Comparison of ENCODE assay signal across 8 cellular contexts in the genomic region with DNA sequence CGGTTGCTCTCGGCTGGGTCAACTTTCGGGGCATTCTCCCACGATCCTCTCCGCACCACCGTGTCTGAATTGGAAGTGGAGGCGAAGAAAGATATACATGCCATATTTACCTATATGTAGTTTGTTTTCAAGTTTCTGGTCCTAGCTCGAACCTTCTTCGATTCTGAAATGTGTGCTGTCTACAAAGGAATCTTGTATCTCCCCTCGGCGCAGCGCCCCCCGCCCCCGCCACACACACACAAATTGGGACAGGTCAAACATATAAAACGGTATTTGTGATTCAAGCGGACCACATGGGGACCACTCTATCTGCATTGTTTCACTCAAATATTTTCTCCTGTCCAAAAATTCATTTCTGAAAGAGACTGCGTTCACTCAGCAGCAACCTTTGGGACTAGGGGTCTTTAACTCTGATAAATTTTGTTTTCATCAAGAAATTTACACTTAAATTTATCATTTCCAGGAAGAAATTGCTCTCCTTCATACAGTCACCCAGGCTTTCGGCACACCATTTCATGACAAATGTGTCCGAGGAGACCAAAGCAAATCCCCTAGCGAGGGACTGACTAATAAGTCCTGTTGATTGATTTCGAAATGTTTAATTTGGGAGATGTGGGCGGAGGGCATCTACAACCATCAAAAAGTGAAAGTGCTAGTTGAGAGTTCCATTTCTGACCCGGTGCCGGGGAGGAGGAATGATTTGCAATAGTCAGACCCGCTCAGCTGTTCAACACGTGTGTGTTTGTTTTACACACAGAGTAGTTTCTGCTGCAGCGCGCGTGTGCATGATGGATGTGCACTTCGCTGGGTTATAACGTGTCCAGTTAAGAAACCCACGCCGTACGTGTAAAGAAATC.
A peak's percentile ranks its signal among the peaks of the same experiment; 100 is the strongest.
DNase-seq lines count a peak whose midpoint lies in the region; ATAC-seq and TF ChIP-seq lines count a peak whose summit lies in the region.

No MANE protein-coding gene starts in this region.

- ATAC-seq in HG03135 (IDR thresholded peaks at IDR 0.05; ENCODE audit: unreplicated experiment) (no peak), HG03139 (IDR thresholded peaks at IDR 0.05; ENCODE audit: unreplicated experiment) (no peak)

- peaks cover 24% of the 10 kb centered on the region for H3K27me3 ChIP-seq in KMS-11 (ENCODE audit: insufficient read depth, low read depth)

- peak; percentile 36 for DNase-seq in D341Med (ENCODE audit: low spot score)
- DNase-seq in T-helper 22 cell (ENCODE audit: low read depth): peak; percentile 43
- DNase-seq in brain pericyte (ENCODE audit: low read depth, low spot score): peak; percentile 39
- peak; percentile 61 for DNase-seq in skeletal muscle cell (ENCODE audit: low read depth)

- H3K4me2 ChIP-seq in KMS-11: peak overlapping the region; percentile 97

- peak overlapping the region; percentile 95 for H2AFZ ChIP-seq in KMS-11 (ENCODE audit: low read depth)

- no peak for TF ChIP-seq CTCF in KMS-11 (conservative IDR thresholded peaks at IDR 0.05; ENCODE audit: low read depth, low read length)

- H3K4me3 ChIP-seq in KMS-11 (IDR thresholded peaks at IDR 0.05; ENCODE audit: insufficient read depth, low read depth, low read length) (peak overlapping the region; percentile 40), iPS-11a (ENCODE audit: low read depth, low read length) (peak overlapping the region; percentile 69), skeletal muscle cell (ENCODE audit: low read depth, low read length) (peak overlapping the region; percentile 73)

- H3K4me1 ChIP-seq in KMS-11 (ENCODE audit: low read depth, poor library complexity, severe bottlenecking): peaks cover 17% of the 10 kb centered on the region

- peak overlapping the region; percentile 43; the same call in 1 of the 2 replicates for H3K9ac ChIP-seq in KMS-11

- H4K20me1 ChIP-seq in KMS-11 (ENCODE audit: insufficient read depth): no peaks in the 10 kb centered on the region

- no peaks in the 10 kb centered on the region for H3K79me2 ChIP-seq in KMS-11 (ENCODE audit: insufficient read depth, low read depth)

- peak overlapping the region; percentile 9; the same call in 1 of the 2 replicates for H3K27ac ChIP-seq in KMS-11

- no peaks in the 10 kb centered on the region for H3K36me3 ChIP-seq in KMS-11 (ENCODE audit: insufficient read depth)
